In genomic region chr15:34342737-34343575, GRCh38 we compare ENCODE assay signal across 1 cellular context.
TF ChIP-seq lines count a peak whose summit lies in the region.

Gene NOP10, minus strand, starts transcription at chr15:34343136. Its CDS starts 63 bp downstream, at chr15:34343073.
Gene NUTM1, plus strand, starts transcription at chr15:34343315. Its CDS starts 382 bp downstream, at chr15:34343697.

TF ChIP-seq in WTC11, 78 proteins besides CTCF, POLR2A, EP300 and RAD21 (continued from another document):
- TF ChIP-seq ZMAT4 (CRISPR knock-in tag; IDR thresholded peaks at IDR 0.05) (no peak), ATF1 (CRISPR knock-in tag; IDR thresholded peaks at IDR 0.05) (no peak), ZNF317 (CRISPR knock-in tag; IDR thresholded peaks at IDR 0.05; ENCODE audit: borderline replicate concordance, low read depth) (no peak), KAT7 (CRISPR knock-in tag; IDR thresholded peaks at IDR 0.05; ENCODE audit: borderline replicate concordance) (0 out of 2 replicates have a peak, but pooled peaks have one; percentile 39), CDX4 (CRISPR knock-in tag; IDR thresholded peaks at IDR 0.05; ENCODE audit: borderline replicate concordance) (no peak), SMAD3 (CRISPR knock-in tag; IDR thresholded peaks at IDR 0.05; ENCODE audit: borderline replicate concordance) (no peak; the same call in 1 of the 2 replicates), EMX1 (CRISPR knock-in tag; IDR thresholded peaks at IDR 0.05) (no peak), AFF4 (CRISPR knock-in tag; IDR thresholded peaks at IDR 0.05; ENCODE audit: borderline replicate concordance) (no peak), ZNF671 (CRISPR knock-in tag; IDR thresholded peaks at IDR 0.05) (no peak), NFATC4 (CRISPR knock-in tag; IDR thresholded peaks at IDR 0.05) (no peak), FOXP1 (CRISPR knock-in tag; IDR thresholded peaks at IDR 0.05; ENCODE audit: borderline replicate concordance) (peak; percentile 66; the same call in 1 of the 2 replicates), USF1 (CRISPR knock-in tag; IDR thresholded peaks at IDR 0.05) (peak; percentile 97), ZNF138 (CRISPR knock-in tag; conservative IDR thresholded peaks at IDR 0.05) (no peak), ELF4 (CRISPR knock-in tag; IDR thresholded peaks at IDR 0.05; ENCODE audit: low read depth) (no peak), FOXP4 (CRISPR knock-in tag; IDR thresholded peaks at IDR 0.05) (peak; percentile 77), ZSCAN18 (CRISPR knock-in tag; IDR thresholded peaks at IDR 0.05) (no peak), MAX (CRISPR knock-in tag; IDR thresholded peaks at IDR 0.05) (peak; percentile 98), IRF2 (CRISPR knock-in tag; IDR thresholded peaks at IDR 0.05; ENCODE audit: borderline replicate concordance, low read depth) (no peak), ZBTB43 (CRISPR knock-in tag; IDR thresholded peaks at IDR 0.05) (peak; percentile 73; the same call in 1 of the 2 replicates), IRF1 (CRISPR knock-in tag; IDR thresholded peaks at IDR 0.05) (no peak), JUN (CRISPR knock-in tag; IDR thresholded peaks at IDR 0.05) (no peak), ZBTB21 (CRISPR knock-in tag; IDR thresholded peaks at IDR 0.05; ENCODE audit: borderline replicate concordance) (no peak), ZNF416 (CRISPR knock-in tag; IDR thresholded peaks at IDR 0.05) (no peak), PRDM15 (CRISPR knock-in tag; IDR thresholded peaks at IDR 0.05) (no peak), TEAD4 (CRISPR knock-in tag; IDR thresholded peaks at IDR 0.05) (no peak), GTF2I (CRISPR knock-in tag; conservative IDR thresholded peaks at IDR 0.05) (no peak), FOXJ3 (CRISPR knock-in tag; IDR thresholded peaks at IDR 0.05; ENCODE audit: borderline replicate concordance) (no peak), ATF6 (CRISPR knock-in tag; IDR thresholded peaks at IDR 0.05) (no peak), CBFB (CRISPR knock-in tag; IDR thresholded peaks at IDR 0.05; ENCODE audit: low read depth) (no peak), ZNF219 (CRISPR knock-in tag; IDR thresholded peaks at IDR 0.05; ENCODE audit: borderline replicate concordance) (no peak), E2F4 (CRISPR knock-in tag; IDR thresholded peaks at IDR 0.05; ENCODE audit: borderline replicate concordance, low read depth) (no peak), JAZF1 (CRISPR knock-in tag; IDR thresholded peaks at IDR 0.05) (no peak), FOXK1 (CRISPR knock-in tag; IDR thresholded peaks at IDR 0.05) (peak; percentile 94), RORB (CRISPR knock-in tag; IDR thresholded peaks at IDR 0.05) (no peak)
